In genomic region chr12:9364224-9365176, GRCh38 we compare ENCODE assay signal across 8 cellular contexts.
DNase-seq lines count a peak whose midpoint lies in the region; ATAC-seq and TF ChIP-seq lines count a peak whose summit lies in the region.

No MANE protein-coding gene starts in this region.

- no peaks in the 10 kb centered on the region for H3K36me3 Mint-ChIP-seq in GM23338 (ENCODE audit: low read depth)
- H3K36me3 Mint-ChIP-seq in activated naive CD8-positive, alpha-beta T cell treated with anti-CD3 and anti-CD28 coated beads for 36 hours, result peaks cover 3% of the 10 kb centered on the region

- H3K4me1 Mint-ChIP-seq in GM23338, result peaks cover 44% of the 10 kb centered on the region
- H3K4me1 Mint-ChIP-seq in activated naive CD8-positive, alpha-beta T cell treated with anti-CD3 and anti-CD28 coated beads for 36 hours, result peaks cover 30% of the 10 kb centered on the region

- DNase-seq in GM13977 (ENCODE audit: low spot score) (peak; percentile 56), GM23338 (ENCODE audit: low spot score) (peak; percentile 91), LoVo (ENCODE audit: low spot score) (peak; percentile 13), mesenchymal stem cell (peak; percentile 75), ecto neural progenitor cell (ENCODE audit: low spot score) (no peak), NCI-H2227 (lab: John Stamatoyannopoulos, UW; ENCODE audit: unreplicated experiment) (no peak), thyroid gland (no peak)
- DNase-seq in activated naive CD8-positive, alpha-beta T cell treated with anti-CD3 and anti-CD28 coated beads for 36 hours, result peak; percentile 28

- ATAC-seq in GM23338, result peak; percentile 96

- TF ChIP-seq CTCF in GM13977 (IDR thresholded peaks at IDR 0.05; ENCODE audit: extremely low read depth, insufficient read depth, missing control alignments) (no peak), GM23338 (conservative IDR thresholded peaks at IDR 0.05; ENCODE audit: low read depth in 2 of 2) (no peak), thyroid gland (IDR thresholded peaks at IDR 0.05) (no peak)

- peak overlapping the region; percentile 97 for H3K27ac Mint-ChIP-seq in GM23338
- H3K27ac Mint-ChIP-seq in activated naive CD8-positive, alpha-beta T cell treated with anti-CD3 and anti-CD28 coated beads for 36 hours, result peak overlapping the region; percentile 60

- H3K9me3 ChIP-seq in mesenchymal stem cell (ENCODE audit: control insufficient read depth, low read length) (no peaks in the 10 kb centered on the region), thyroid gland (no peaks in the 10 kb centered on the region)

- no peaks in the 10 kb centered on the region for H4K20me1 ChIP-seq in GM23338 (replicated peaks; ENCODE audit: insufficient read depth)

- 29% methylated on average over 12 of the region's 13 CpGs for WGBS in mesenchymal stem cell
- 53 to 65% methylated on average over 13 of the region's 13 CpGs for WGBS in thyroid gland, 2 donors

- no peaks in the 10 kb centered on the region for H3K9me3 Mint-ChIP-seq in GM23338
- no peaks in the 10 kb centered on the region for H3K9me3 Mint-ChIP-seq in activated naive CD8-positive, alpha-beta T cell treated with anti-CD3 and anti-CD28 coated beads for 36 hours

- H3K27me3 ChIP-seq in GM23338 (ENCODE audit: insufficient read depth), result no peaks in the 10 kb centered on the region
- H3K27me3 ChIP-seq in mesenchymal stem cell (ENCODE audit: control insufficient read depth in 1 of 2, insufficient read depth in 1 of 2, low read length in 2 of 2), result peaks cover 0 to 11% of the 10 kb centered on the region in 2 experiments
- H3K27me3 ChIP-seq in thyroid gland, result no peaks in the 10 kb centered on the region

- H3K4me3 ChIP-seq in GM23338, result peak overlapping the region; percentile 9
- peak overlapping the region in 1 of 2 experiments; percentile 63 for H3K4me3 ChIP-seq in mesenchymal stem cell (ENCODE audit: insufficient read depth in 1 of 2, low read depth in 1 of 2, low read length in 2 of 2)
- H3K4me3 ChIP-seq in thyroid gland (replicated peaks in 1 of 3), result no peak overlapping the region

- peak overlapping the region; percentile 33 for H3K4me3 Mint-ChIP-seq in GM23338
- no peak overlapping the region for H3K4me3 Mint-ChIP-seq in activated naive CD8-positive, alpha-beta T cell treated with anti-CD3 and anti-CD28 coated beads for 36 hours

- peak overlapping the region; percentile 55 for H3K4me2 ChIP-seq in GM23338
- peak overlapping the region; percentile 61 for H3K4me2 ChIP-seq in mesenchymal stem cell (ENCODE audit: low read length, poor library complexity, severe bottlenecking)

- TF ChIP-seq POLR2A in thyroid gland (IDR thresholded peaks at IDR 0.05), result no peak

- peak overlapping the region; percentile 60 for H3K9ac ChIP-seq in mesenchymal stem cell (ENCODE audit: low read length)

- no peak overlapping the region for H3K4ac ChIP-seq in mesenchymal stem cell (ENCODE audit: low read depth in 1 of 2, low read length in 2 of 2)

- H3K27ac ChIP-seq in GM23338 (ENCODE audit: low read depth) (no peak overlapping the region), mesenchymal stem cell (ENCODE audit: low read length, poor library complexity, severe bottlenecking) (peak overlapping the region; percentile 89), thyroid gland (no peak overlapping the region)

- no peak overlapping the region for H2BK12ac ChIP-seq in mesenchymal stem cell (ENCODE audit: low read length in 2 of 2)

- H3K4me1 ChIP-seq in GM23338 (ENCODE audit: insufficient read depth), result peaks cover 26% of the 10 kb centered on the region
- H3K4me1 ChIP-seq in mesenchymal stem cell (ENCODE audit: control insufficient read depth, insufficient read depth, low read depth, low read length), result peaks cover 3% of the 10 kb centered on the region
- no peaks in the 10 kb centered on the region for H3K4me1 ChIP-seq in thyroid gland

- peak overlapping the region; percentile 4; the same call in 1 of the 2 replicates for H2AFZ ChIP-seq in GM23338
- H2AFZ ChIP-seq in mesenchymal stem cell (ENCODE audit: low read depth, low read length), result no peak overlapping the region

- H3F3A ChIP-seq in GM23338 (replicated peaks; ENCODE audit: low read depth), result no peaks in the 10 kb centered on the region

- no peak overlapping the region for H3K14ac ChIP-seq in mesenchymal stem cell (ENCODE audit: low read length in 2 of 2)

- H2BK5ac ChIP-seq in mesenchymal stem cell (ENCODE audit: low read depth, low read length, poor library complexity, severe bottlenecking), result peak overlapping the region; percentile 39

- intact Hi-C loops in thyroid gland (cut with DNase I), result no loop called here

- no peak overlapping the region for H2BK15ac ChIP-seq in mesenchymal stem cell (ENCODE audit: low read depth, poor library complexity, severe bottlenecking)

- H4K91ac ChIP-seq in mesenchymal stem cell (ENCODE audit: low read length), result no peak overlapping the region

- H3K36me3 ChIP-seq in GM23338 (ENCODE audit: insufficient read depth) (no peaks in the 10 kb centered on the region), mesenchymal stem cell (ENCODE audit: control insufficient read depth in 1 of 2, insufficient read depth in 2 of 2, low read depth in 1 of 2, low read length in 2 of 2) (no peaks in the 10 kb centered on the region), thyroid gland (no peaks in the 10 kb centered on the region)

- H3K79me2 ChIP-seq in GM23338 (replicated peaks; ENCODE audit: insufficient read depth), result no peaks in the 10 kb centered on the region

- in situ Hi-C loops in GM13977 (cut with MboI; ENCODE audit: low pct_unique_long_range_greater_than_20kb, low sequenced_read_pairs, unreplicated experiment), result no loop called here

- no peak overlapping the region for H2AK5ac ChIP-seq in mesenchymal stem cell (ENCODE audit: low read length, severe bottlenecking)

- peak overlapping the region in 1 of 2 experiments; percentile 70 for H3K18ac ChIP-seq in mesenchymal stem cell (ENCODE audit: low read depth in 1 of 2, low read length in 2 of 2)

- no peak overlapping the region for H2BK120ac ChIP-seq in mesenchymal stem cell (ENCODE audit: low read depth, low read length)

- H4K8ac ChIP-seq in mesenchymal stem cell (ENCODE audit: low read length), result peak overlapping the region; percentile 10

- H3K9me2 ChIP-seq in GM23338 (ENCODE audit: insufficient read depth), result no peaks in the 10 kb centered on the region

- H3K79me1 ChIP-seq in mesenchymal stem cell (replicated peaks; ENCODE audit: low read length, poor library complexity, severe bottlenecking), result no peaks in the 10 kb centered on the region

- H3K27me3 Mint-ChIP-seq in GM23338 (ENCODE audit: insufficient read depth, low read depth, poor library complexity), result peaks cover 3% of the 10 kb centered on the region
- no peaks in the 10 kb centered on the region for H3K27me3 Mint-ChIP-seq in activated naive CD8-positive, alpha-beta T cell treated with anti-CD3 and anti-CD28 coated beads for 36 hours

- no peak overlapping the region for H3K23ac ChIP-seq in mesenchymal stem cell (ENCODE audit: low read length in 2 of 2)

TF ChIP-seq in GM23338, 12 proteins besides CTCF, POLR2A, EP300 and RAD21:
- TF ChIP-seq ZNF114 (CRISPR knock-in tag; IDR thresholded peaks at IDR 0.05), result no peak
- 0 out of 2 replicates have a peak, but pooled peaks have one; percentile 15 for TF ChIP-seq NANOG (IDR thresholded peaks at IDR 0.05; ENCODE audit: borderline replicate concordance)
- no peak for TF ChIP-seq EZH2phosphoT487 (IDR thresholded peaks at IDR 0.05; ENCODE audit: unreplicated experiment)
- TF ChIP-seq REST (IDR thresholded peaks at IDR 0.05; ENCODE audit: unreplicated experiment), result no peak
- 0 out of 2 replicates have a peak, but pooled peaks have one; percentile 4 for TF ChIP-seq POLR2AphosphoS5 (IDR thresholded peaks at IDR 0.05; ENCODE audit: low read depth)
- no peak for TF ChIP-seq STAT1 (IDR thresholded peaks at IDR 0.05; ENCODE audit: unreplicated experiment)

Comparison
In these comparisons a context has a peak if more than half of its experiments do, and no peak if none do; other contexts are left out.
1. DNase-seq: peak in GM13977 (single experiment), GM23338 (single experiment), LoVo (single experiment), activated naive CD8-positive, alpha-beta T cell treated with anti-CD3 and anti-CD28 coated beads for 36 hours (single experiment) and mesenchymal stem cell (single experiment); none in ecto neural progenitor cell (single experiment), NCI-H2227 (single experiment) and thyroid gland (0 of 2).